ENCODE assay signal across 17 cellular contexts in genomic region chr3:159821737-159822136, GRCh38. TPM values are rescaled to one million over a fixed set of nuclear protein-coding genes. Genes with fewer than 3 reads are reported as not detected.
DNase-seq lines count a peak whose midpoint lies in the region; FAIRE-seq and TF ChIP-seq lines count a peak whose summit lies in the region.
"Had no signal": no experiment of that assay in that cellular context is flagged by ENCODE, and none has a peak within 500 bp of the region (broad histone marks: within the 10 kb centered on the region; RNA-seq: fewer than 3 reads in every experiment).

No MANE protein-coding gene starts in this region.

- peak overlapping the region; percentile 32 for H2BK5ac ChIP-seq in mesenchymal stem cell (ENCODE audit: low read depth, low read length, poor library complexity, severe bottlenecking)

- no peak overlapping the region for H3K4ac ChIP-seq in mesenchymal stem cell (ENCODE audit: low read depth in 1 of 2, low read length in 2 of 2)

- no peaks in the 10 kb centered on the region for H3K9me3 ChIP-seq in GM23248 (ENCODE audit: low read depth)
- H3K9me3 ChIP-seq in astrocyte (ENCODE audit: insufficient read depth, low read depth, low read length): no peaks in the 10 kb centered on the region
- no peaks in the 10 kb centered on the region for H3K9me3 ChIP-seq in mesenchymal stem cell (ENCODE audit: control insufficient read depth, low read length)
- no peaks in the 10 kb centered on the region for H3K9me3 ChIP-seq in tibial artery
- H3K9me3 ChIP-seq: Peyer's patch, SK-N-SH had no signal

- H3K36me3 Mint-ChIP-seq in astrocyte (ENCODE audit: low read depth, unreplicated experiment): peaks cover 4% of the 10 kb centered on the region
- peaks cover 12% of the 10 kb centered on the region for H3K36me3 Mint-ChIP-seq in HFFc6 (ENCODE audit: low read depth)

- H3K27me3 ChIP-seq in GM23248 (replicated peaks; ENCODE audit: insufficient read depth): no peaks in the 10 kb centered on the region
- no peaks in the 10 kb centered on the region for H3K27me3 ChIP-seq in astrocyte (ENCODE audit: insufficient read depth, low read length)
- H3K27me3 ChIP-seq in mesenchymal stem cell (ENCODE audit: control insufficient read depth in 1 of 2, insufficient read depth in 1 of 2, low read length in 2 of 2): no peaks in the 10 kb centered on the region
- H3K27me3 ChIP-seq in tibial artery: no peaks in the 10 kb centered on the region
- H3K27me3 ChIP-seq: Peyer's patch had no signal

- H2AFZ ChIP-seq in GM23248 (no peak overlapping the region), astrocyte (ENCODE audit: low read depth, low read length) (no peak overlapping the region), mesenchymal stem cell (ENCODE audit: low read depth, low read length) (no peak overlapping the region)
- H2AFZ ChIP-seq: GM23338 had no signal

- H4K20me1 ChIP-seq in GM23248 (ENCODE audit: insufficient read depth) (no peaks in the 10 kb centered on the region), astrocyte (ENCODE audit: insufficient read depth, low read length) (peaks cover 42% of the 10 kb centered on the region)

- no peak overlapping the region for H3K18ac ChIP-seq in mesenchymal stem cell (ENCODE audit: low read depth in 1 of 2, low read length in 2 of 2)

- H3K27ac Mint-ChIP-seq in astrocyte (ENCODE audit: unreplicated experiment) (peak overlapping the region; percentile 98), HFFc6 (no peak overlapping the region)
- H3K27ac Mint-ChIP-seq: GM23338 had no signal

- H3K4me3 Mint-ChIP-seq in astrocyte (ENCODE audit: unreplicated experiment) (peak overlapping the region; percentile 40), HFFc6 (no peak overlapping the region)
- H3K4me3 Mint-ChIP-seq: GM23338 had no signal

- no peaks in the 10 kb centered on the region for H3K9me2 ChIP-seq in GM23248 (ENCODE audit: insufficient read depth)
- H3K9me2 ChIP-seq: SK-N-SH had no signal

- TF ChIP-seq CTCF in astrocyte (IDR thresholded peaks at IDR 0.05; ENCODE audit: insufficient read depth, low read depth, low read length): no peak
- TF ChIP-seq CTCF in HFFc6 (IDR thresholded peaks at IDR 0.05): no peak
- no peak for TF ChIP-seq CTCF in tibial artery (IDR thresholded peaks at IDR 0.05)

- no peak overlapping the region for H4K8ac ChIP-seq in mesenchymal stem cell (ENCODE audit: low read length)

- H2AK5ac ChIP-seq in mesenchymal stem cell (ENCODE audit: low read length, severe bottlenecking): no peak overlapping the region

- H3K4me2 ChIP-seq in GM23248 (ENCODE audit: unreplicated experiment) (no peak overlapping the region), astrocyte (ENCODE audit: low read length) (peak overlapping the region; percentile 41), mesenchymal stem cell (ENCODE audit: low read length, poor library complexity, severe bottlenecking) (no peak overlapping the region)
- H3K4me2 ChIP-seq: GM23338, SK-N-SH had no signal

- H3K4me3 ChIP-seq in GM23248 (no peak overlapping the region), astrocyte (ENCODE audit: insufficient read depth, low read depth, low read length) (no peak overlapping the region), mesenchymal stem cell (ENCODE audit: insufficient read depth in 1 of 2, low read depth in 1 of 2, low read length in 2 of 2) (no peak overlapping the region), tibial artery (no peak overlapping the region)
- H3K4me3 ChIP-seq: GM23338, Peyer's patch had no signal

- H3K4me1 ChIP-seq in GM23248 (ENCODE audit: insufficient read depth) (peaks cover 24% of the 10 kb centered on the region), astrocyte (ENCODE audit: insufficient read depth, low read length) (peaks cover 45% of the 10 kb centered on the region), mesenchymal stem cell (ENCODE audit: control insufficient read depth, insufficient read depth, low read depth, low read length) (peaks cover 14% of the 10 kb centered on the region), tibial artery (peaks cover 0 to 92% (median 18%) of the 10 kb centered on the region in 4 donors)

- peaks cover 26% of the 10 kb centered on the region for H3F3A ChIP-seq in GM23248 (ENCODE audit: insufficient read depth)

- no peak overlapping the region for H3K23ac ChIP-seq in mesenchymal stem cell (ENCODE audit: low read length in 2 of 2)

- no peak overlapping the region for H2BK15ac ChIP-seq in mesenchymal stem cell (ENCODE audit: low read depth, poor library complexity, severe bottlenecking)

- WGBS in GM23248 (ENCODE audit: low coverage in 1 of 2, low lambda C conversion rate in 2 of 2, missing lambda C conversion rate in 2 of 2), 2 experiments: 80 to 83% methylated on average over 5 of the region's 5 CpGs
- 96% methylated on average over 3 of the region's 5 CpGs for WGBS in mesenchymal stem cell

- H3K27ac ChIP-seq in GM23248 (no peak overlapping the region), astrocyte (ENCODE audit: low read depth, low read length) (peak overlapping the region; percentile 93), mesenchymal stem cell (ENCODE audit: low read length, poor library complexity, severe bottlenecking) (no peak overlapping the region), substantia nigra (ENCODE audit: low read depth, low read length, poor library complexity, severe bottlenecking) (peak overlapping the region; percentile 62), tibial artery (no peak overlapping the region)
- H3K27ac ChIP-seq: Peyer's patch had no signal

- H3K79me2 ChIP-seq in GM23248 (ENCODE audit: insufficient read depth) (peaks cover 91% of the 10 kb centered on the region), astrocyte (ENCODE audit: insufficient read depth, low read length) (peaks cover 88% of the 10 kb centered on the region)

- no peak overlapping the region for H3K9ac ChIP-seq in GM23248
- peak overlapping the region; percentile 14 for H3K9ac ChIP-seq in astrocyte (ENCODE audit: low read length)
- H3K9ac ChIP-seq in mesenchymal stem cell (ENCODE audit: low read length): no peak overlapping the region
- H3K9ac ChIP-seq: SK-N-SH had no signal

- H3K27me3 Mint-ChIP-seq in astrocyte (ENCODE audit: low read depth, unreplicated experiment) (no peaks in the 10 kb centered on the region), HFFc6 (ENCODE audit: insufficient read depth) (peaks cover 3% of the 10 kb centered on the region)

- H3K4me1 Mint-ChIP-seq in astrocyte (ENCODE audit: low read depth, unreplicated experiment) (peaks cover 76% of the 10 kb centered on the region), HFFc6 (ENCODE audit: low read depth) (peaks cover 88% of the 10 kb centered on the region)

- peak overlapping the region in 1 of 2 experiments; percentile 21 for H2BK12ac ChIP-seq in mesenchymal stem cell (ENCODE audit: low read length in 2 of 2)

- no peak overlapping the region for H2BK120ac ChIP-seq in mesenchymal stem cell (ENCODE audit: low read depth, low read length)

- no peak overlapping the region for H3K14ac ChIP-seq in mesenchymal stem cell (ENCODE audit: low read length in 2 of 2)

- intact Hi-C loops in posterior vena cava (cut with DNase I) (loop anchor here in 1 of 2 donors (10.0 kb wide), 1 partner anchor 173 kb away; no protein-coding TSS in a partner anchor), tibial artery (cut with DNase I; ENCODE audit: low total_unique reads) (no loop called here)

- DNase-seq in GM23248 (peak; percentile 41), astrocyte (ENCODE audit: low read depth) (no peak), mesenchymal stem cell (no peak), substantia nigra (lab: John Stamatoyannopoulos, UW) (peak in 4 of 49 donors; percentile 7 to 37 (median 24)), HFFc6 (no peak), posterior vena cava (ENCODE audit: low spot score) (no peak), tibial artery (no peak)
- DNase-seq: GDM1; HCEC 1CT; NCI-H1105; NCI-H1694; NCI-H2081 treated with DMSO at 0.1 percent for 48 hours; NK-92 treated with Interleukin-12 subunit alpha and Interleukin-12 subunit beta, amount 100 ng/mL, for 24 hours; Peyer's patch; SHP77 treated with DMSO at 0.1 percent for 48 hours; SK-N-SH had no signal

- H3K79me1 ChIP-seq in mesenchymal stem cell (replicated peaks; ENCODE audit: low read length, poor library complexity, severe bottlenecking): peaks cover 42% of the 10 kb centered on the region

- FAIRE-seq in astrocyte (lab: Jason Lieb, UNC): no peak

- no peak overlapping the region for H4K91ac ChIP-seq in mesenchymal stem cell (ENCODE audit: low read length)

- in situ Hi-C loops in GM23248 (cut with MboI): loop anchor here (25.0 kb wide), 1 partner anchor 984 kb away; no protein-coding TSS in a partner anchor

- H3K9me3 Mint-ChIP-seq in astrocyte (ENCODE audit: unreplicated experiment) (no peaks in the 10 kb centered on the region), HFFc6 (no peaks in the 10 kb centered on the region)
- H3K9me3 Mint-ChIP-seq: GM23338 had no signal

- no peaks in the 10 kb centered on the region for H3K36me3 ChIP-seq in GM23248 (ENCODE audit: low read depth)
- H3K36me3 ChIP-seq in astrocyte (ENCODE audit: insufficient read depth, low read length): no peaks in the 10 kb centered on the region
- peaks cover 0 to 6% of the 10 kb centered on the region in 2 experiments for H3K36me3 ChIP-seq in mesenchymal stem cell (ENCODE audit: control insufficient read depth in 1 of 2, insufficient read depth in 2 of 2, low read depth in 1 of 2, low read length in 2 of 2)
- no peaks in the 10 kb centered on the region for H3K36me3 ChIP-seq in tibial artery
- H3K36me3 ChIP-seq: Peyer's patch had no signal

RNA-seq across cellular contexts. Expression of gene SCHIP1, which starts 17.9 kb away (rescaled TPM):
- total RNA-seq in GM23248 (2014; rRNA removed; shearing (Covaris generic)): 2.7 and 2.9 TPM in 2 replicates
- 0.98 and 2.0 TPM in 2 replicates for polyA plus RNA-seq in GM23248 (2016; fragmentation: Nextera tagmentation; extraction: Ambion mirVana)
- total RNA-seq in astrocyte (21.3 and 27.7 TPM in 2 replicates), posterior vena cava (1 to 10 TPM; 6.7 to 9.2 TPM)
- 7.2 TPM for polyA plus RNA-seq in mesenchymal stem cell (2013, experiment 1 of 2)
- 7.2 TPM for polyA plus RNA-seq in mesenchymal stem cell (2013, experiment 2 of 2)
- total RNA-seq in HFFc6 (2021; fragmentation: NEBNext Ultra II Directional; extraction: Animal tissue kit (Norgen Biotek cat#: 25700)): 1 to 10 TPM; 1.1 to 8.1 (median 2.2) TPM

Comparison
In these comparisons a context has a peak if more than half of its experiments do, and no peak if none do; other contexts are left out.
1. H3K27ac ChIP-seq: peak in astrocyte (single experiment) and substantia nigra (single experiment); none in GM23248 (single experiment), mesenchymal stem cell (single experiment) and tibial artery (0 of 2).